12 cellular contexts compared by ENCODE assay signal in the genomic region with DNA sequence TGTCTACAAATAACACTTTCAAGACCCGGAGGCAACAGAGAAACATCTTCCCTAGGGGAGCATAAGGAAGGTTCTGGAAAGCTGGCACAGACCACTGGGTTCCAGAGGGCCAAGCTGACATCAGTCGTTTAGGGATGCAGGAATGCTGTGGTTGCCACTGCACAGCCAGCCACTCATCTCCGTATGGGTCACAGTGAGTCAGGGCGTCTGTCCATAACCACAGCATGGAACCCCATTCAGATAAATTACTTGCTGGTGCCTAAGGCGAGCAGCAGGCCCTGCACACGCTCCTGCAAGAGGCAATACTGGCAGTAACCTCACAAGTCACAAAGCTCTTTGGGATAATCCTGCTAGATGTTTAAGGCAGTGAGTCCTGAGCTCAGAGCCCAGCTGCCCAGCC.
DNase-seq lines count a peak whose midpoint lies in the region; ATAC-seq and TF ChIP-seq lines count a peak whose summit lies in the region.
"Had no signal": no experiment of that assay in that cellular context is flagged by ENCODE, and none has a peak within 500 bp of the region (broad histone marks: within the 10 kb centered on the region; RNA-seq: fewer than 3 reads in every experiment).

No MANE protein-coding gene starts in this region.

- no peak overlapping the region for H3K4me3 ChIP-seq in AG10803 (ENCODE audit: low read length)

- CTCF ChIA-PET in CD4-positive, alpha-beta T cell (lab: Charles Lee): no interaction called here

- ATAC-seq in CD4-positive, alpha-beta T cell (ENCODE audit: poor library complexity): no peak
- ATAC-seq in HG03196 (IDR thresholded peaks at IDR 0.05; ENCODE audit: unreplicated experiment) (no peak), GM18909 (IDR thresholded peaks at IDR 0.05; ENCODE audit: poor library complexity, unreplicated experiment) (no peak)

- H3K27ac ChIP-seq in CD4-positive, alpha-beta T cell (ENCODE audit: low read depth, low read length): no peak overlapping the region

- no peak overlapping the region for H3K4me3 Mint-ChIP-seq in type B pancreatic cell
- no peak overlapping the region for H3K4me3 Mint-ChIP-seq in CD4-positive, alpha-beta T cell
- H3K4me3 Mint-ChIP-seq: CD4-positive, CD25-positive, alpha-beta regulatory T cell; naive B cell had no signal

- no peaks in the 10 kb centered on the region for H3K27me3 Mint-ChIP-seq in type B pancreatic cell
- no peaks in the 10 kb centered on the region for H3K27me3 Mint-ChIP-seq in CD4-positive, alpha-beta T cell

- TF ChIP-seq CTCF in AG10803 (conservative IDR thresholded peaks at IDR 0.05; ENCODE audit: low read length) (no peak), type B pancreatic cell (conservative IDR thresholded peaks at IDR 0.05) (no peak)
- no peak for TF ChIP-seq CTCF in CD4-positive, alpha-beta T cell (IDR thresholded peaks at IDR 0.05)

- intact Hi-C loops in CD4-positive, alpha-beta T cell (cut with DNase I, micrococcal nuclease): no loop called here

- H3K9me3 ChIP-seq in CD4-positive, alpha-beta T cell (ENCODE audit: control insufficient read depth, low read length): peaks cover 11% of the 10 kb centered on the region

- POLR2A ChIA-PET in CD4-positive, alpha-beta T cell (lab: Charles Lee): interaction anchor here (1.5 kb wide), 1 partner anchor 55 kb away, joined by 3 read pairs; no protein-coding TSS in a partner anchor

- no peak overlapping the region for H3K27ac Mint-ChIP-seq in type B pancreatic cell
- H3K27ac Mint-ChIP-seq in CD4-positive, alpha-beta T cell: no peak overlapping the region
- H3K27ac Mint-ChIP-seq: CD4-positive, CD25-positive, alpha-beta regulatory T cell; naive B cell had no signal

- no peaks in the 10 kb centered on the region for H3K36me3 Mint-ChIP-seq in type B pancreatic cell
- H3K36me3 Mint-ChIP-seq in CD4-positive, alpha-beta T cell (ENCODE audit: low read depth): peaks cover 5% of the 10 kb centered on the region

- H3K4me1 Mint-ChIP-seq in type B pancreatic cell (ENCODE audit: unreplicated experiment): no peaks in the 10 kb centered on the region
- H3K4me1 Mint-ChIP-seq in CD4-positive, alpha-beta T cell (ENCODE audit: low read depth): no peaks in the 10 kb centered on the region
- H3K4me1 Mint-ChIP-seq: naive B cell had no signal

- no peaks in the 10 kb centered on the region for H3K9me3 Mint-ChIP-seq in type B pancreatic cell
- H3K9me3 Mint-ChIP-seq in CD4-positive, alpha-beta T cell: peaks cover 9% of the 10 kb centered on the region

- peak; percentile 98 for DNase-seq in AG10803 (ENCODE audit: low read depth)
- peak; percentile 7 for DNase-seq in LoVo (ENCODE audit: low spot score)
- peak; percentile 97 for DNase-seq in astrocyte of the hippocampus (ENCODE audit: low read depth, low spot score)
- DNase-seq in iris pigment epithelial cell (ENCODE audit: low read depth): peak; percentile 57
- no peak for DNase-seq in type B pancreatic cell (ENCODE audit: extremely low spot score, unreplicated experiment)
- DNase-seq in CD4-positive, alpha-beta T cell: no peak
- DNase-seq: anterior cingulate cortex; CD4-positive, CD25-positive, alpha-beta regulatory T cell; naive B cell; NCI-H2029 had no signal

- H3K27me3 ChIP-seq in CD4-positive, alpha-beta T cell (ENCODE audit: control insufficient read depth, insufficient read depth, low read length): no peaks in the 10 kb centered on the region

Comparison
In these comparisons a context has a peak if more than half of its experiments do, and no peak if none do; other contexts are left out.
1. DNase-seq: peak in AG10803 (single experiment), LoVo (single experiment), astrocyte of the hippocampus (single experiment) and iris pigment epithelial cell (single experiment); none in type B pancreatic cell (single experiment) and CD4-positive, alpha-beta T cell (0 of 10).